Comparison of ENCODE assay signal across 30 cellular contexts in genomic region chr3:127942613-127943012, GRCh38.
"Had no signal": no experiment of that assay in that cellular context is flagged by ENCODE, and none has a peak within 500 bp of the region (broad histone marks: within the 10 kb centered on the region; RNA-seq: fewer than 3 reads in every experiment).

No MANE protein-coding gene starts in this region.

- FAIRE-seq: bronchial epithelial cell, TTC549 had no signal

- ATAC-seq: activated CD4-positive, alpha-beta T cell treated with anti-CD3 and anti-CD28 coated beads for 36 hours; activated CD4-positive, CD25-positive, alpha-beta regulatory T cell treated with anti-CD3 and anti-CD28 coated beads, Interleukin-2, amount 50 U/mL, for 24 hours; activated CD8-positive, alpha-beta memory T cell treated with anti-CD3 and anti-CD28 coated beads, Interleukin-2, amount 10 ng/mL, durations not matched to agents 7 days and 5 days; activated CD8-positive, alpha-beta T cell treated with anti-CD3 and anti-CD28 coated beads, Interleukin-2, amount 10 ng/mL, durations not matched to agents 7 days and 5 days; activated naive CD8-positive, alpha-beta T cell treated with anti-CD3 and anti-CD28 coated beads, Interleukin-2, amount 50 U/mL, for 24 hours; WTC11 had no signal

- DNase-seq: activated CD4-positive, alpha-beta memory T cell treated with anti-CD3 and anti-CD28 coated beads, Interleukin-2, amount 10 ng/mL, durations not matched to agents 7 days and 5 days; activated CD4-positive, alpha-beta T cell treated with anti-CD3 and anti-CD28 coated beads for 1 hour; activated CD4-positive, alpha-beta T cell treated with anti-CD3 and anti-CD28 coated beads for 36 hours; activated CD4-positive, alpha-beta T cell treated with anti-CD3 and anti-CD28 coated beads for 48 hours; activated CD4-positive, alpha-beta T cell treated with anti-CD3 and anti-CD28 coated beads, Interleukin-2, amount 10 ng/mL, durations not matched to agents 7 days and 5 days; activated CD4-positive, alpha-beta T cell treated with anti-CD3 and anti-CD28 coated beads, Interleukin-2, amount 50 U/mL, for 48 hours; activated CD4-positive, CD25-positive, alpha-beta regulatory T cell; activated CD8-positive, alpha-beta memory T cell treated with anti-CD3 and anti-CD28 coated beads for 24 hours; activated CD8-positive, alpha-beta memory T cell treated with anti-CD3 and anti-CD28 coated beads, Interleukin-2, amount 10 ng/mL, durations not matched to agents 7 days and 5 days; activated CD8-positive, alpha-beta memory T cell treated with anti-CD3 and anti-CD28 coated beads, Interleukin-2, amount 50 U/mL, for 48 hours; activated CD8-positive, alpha-beta T cell treated with anti-CD3 and anti-CD28 coated beads, Interleukin-2, amount 10 ng/mL, durations not matched to agents 7 days and 5 days; activated effector memory CD4-positive, alpha-beta T cell treated with Interleukin-2 at 50 U/mL for 16 hours; activated gamma-delta T cell; activated naive CD4-positive, alpha-beta T cell treated with anti-CD3 and anti-CD28 coated beads, Interleukin-2, amount 10 ng/mL, durations not matched to agents 7 days and 5 days; activated naive CD4-positive, alpha-beta T cell treated with Interleukin-2 at 50 U/mL for 16 hours; activated naive CD8-positive, alpha-beta T cell treated with anti-CD3 and anti-CD28 coated beads, Interleukin-2, amount 10 ng/mL, durations not matched to agents 7 days and 5 days; activated naive CD8-positive, alpha-beta T cell treated with anti-CD3 and anti-CD28 coated beads, Interleukin-2, amount 50 U/mL, for 24 hours; activated T-cell treated with anti-CD3 and anti-CD28 coated beads, Interleukin-2, amount 50 U/mL, for 24 hours; activated T-cell treated with anti-CD3 and anti-CD28 coated beads, Interleukin-2, amount 50 U/mL, for 48 hours; amygdala; anterior cingulate cortex; caudate nucleus; cerebellar nuclear complex; T-helper 2 cell; T-helper 9 cell; WERI-Rb-1 had no signal
